18 cellular contexts compared by ENCODE assay signal in genomic region chr16:64964126-64964540, GRCh38.
DNase-seq lines count a peak whose midpoint lies in the region; ATAC-seq and TF ChIP-seq lines count a peak whose summit lies in the region.
"Had no signal": no experiment of that assay in that cellular context is flagged by ENCODE, and none has a peak within 500 bp of the region (broad histone marks: within the 10 kb centered on the region; RNA-seq: fewer than 3 reads in every experiment).

No MANE protein-coding gene starts in this region.

- peaks cover 34% of the 10 kb centered on the region for H3K4me1 Mint-ChIP-seq in osteocyte (ENCODE audit: unreplicated experiment)

- ATAC-seq in GM18520 (IDR thresholded peaks at IDR 0.05; ENCODE audit: unreplicated experiment), result no peak
- ATAC-seq: psoas muscle had no signal

- DNase-seq in HCEC 1CT (peak; percentile 79), RPMI7951 (ENCODE audit: low read depth) (peak; percentile 45), epithelial cell of esophagus (ENCODE audit: low read depth) (peak; percentile 76), osteocyte (ENCODE audit: extremely low spot score, unreplicated experiment) (no peak), SHP77 treated with DMSO at 0.1 percent for 48 hours (lab: John Stamatoyannopoulos, UW) (no peak)
- no peak for DNase-seq in activated CD8-positive, alpha-beta memory T cell treated with anti-CD3 and anti-CD28 coated beads for 24 hours
- DNase-seq: activated CD4-positive, alpha-beta T cell treated with anti-CD3 and anti-CD28 coated beads for 48 hours; activated naive CD4-positive, alpha-beta T cell; DMS79; Karpas-422; NCI-H1694 treated with DMSO at 0.1 percent for 48 hours; NCI-H510A treated with DMSO at 0.1 percent for 48 hours; psoas muscle; stimulated activated CD4-positive, alpha-beta T cell treated with anti-CD3 and anti-CD28 coated beads, Interleukin-12 subunit alpha, Interleukin-12 subunit beta, amount 100 ng/mL, for 4 hours; stimulated activated naive CD4-positive, alpha-beta T cell had no signal

- H3K4me3 ChIP-seq in epithelial cell of esophagus (ENCODE audit: low read length), result no peak overlapping the region
- H3K4me3 ChIP-seq: psoas muscle had no signal

- no peak overlapping the region for H3K4me3 Mint-ChIP-seq in osteocyte (ENCODE audit: unreplicated experiment)
- H3K4me3 Mint-ChIP-seq: brain, type B pancreatic cell had no signal

- H3K9me3 Mint-ChIP-seq in osteocyte (ENCODE audit: unreplicated experiment), result no peaks in the 10 kb centered on the region
- H3K9me3 Mint-ChIP-seq: type B pancreatic cell had no signal

- no peak for TF ChIP-seq CTCF in epithelial cell of esophagus (IDR thresholded peaks at IDR 0.05; ENCODE audit: insufficient read depth, low read depth, low read length, missing control alignments)
- no peak for TF ChIP-seq CTCF in osteocyte (IDR thresholded peaks at IDR 0.05)

- H3K27me3 Mint-ChIP-seq in osteocyte (ENCODE audit: unreplicated experiment), result no peaks in the 10 kb centered on the region
- H3K27me3 Mint-ChIP-seq: brain, type B pancreatic cell had no signal

- H3K36me3 Mint-ChIP-seq in osteocyte (ENCODE audit: unreplicated experiment), result peaks cover 74% of the 10 kb centered on the region

- peak overlapping the region; percentile 47 for H3K27ac Mint-ChIP-seq in osteocyte (ENCODE audit: unreplicated experiment)
- H3K27ac Mint-ChIP-seq: brain, type B pancreatic cell had no signal

Comparison
In these comparisons a context has a peak if more than half of its experiments do, and no peak if none do; other contexts are left out.
1. DNase-seq: peak in HCEC 1CT (single experiment), RPMI7951 (single experiment) and epithelial cell of esophagus (single experiment); none in osteocyte (single experiment), SHP77 treated with DMSO at 0.1 percent for 48 hours (single experiment) and activated CD8-positive, alpha-beta memory T cell treated with anti-CD3 and anti-CD28 coated beads for 24 hours (single experiment).